Comparison of ENCODE assay signal across 15 cellular contexts in genomic region chr20:32982617-32983458, GRCh38. TPM values are rescaled to one million over a fixed set of nuclear protein-coding genes. Genes with fewer than 3 reads are reported as not detected.
DNase-seq lines count a peak whose midpoint lies in the region; FAIRE-seq and TF ChIP-seq lines count a peak whose summit lies in the region.
"Had no signal": no experiment of that assay in that cellular context is flagged by ENCODE, and none has a peak within 500 bp of the region (broad histone marks: within the 10 kb centered on the region; RNA-seq: fewer than 3 reads in every experiment).

No MANE protein-coding gene starts in this region.

- H3K27ac ChIP-seq in left ventricle myocardium inferior (replicated peaks) (peak overlapping the region; percentile 87), spleen (no peak overlapping the region)

- peaks cover 16% of the 10 kb centered on the region for H3K4me1 ChIP-seq in left ventricle myocardium inferior
- H3K4me1 ChIP-seq in spleen, result no peaks in the 10 kb centered on the region
- H3K4me1 ChIP-seq: HAP-1 had no signal

- FAIRE-seq in HTR-8/SVneo (lab: Jason Lieb, UNC), result no peak
- FAIRE-seq: RCC 7860 had no signal

- H3K27me3 ChIP-seq in left ventricle myocardium inferior (ENCODE audit: low read depth), result peaks cover under 1% of the 10 kb centered on the region
- H3K27me3 ChIP-seq in spleen (replicated peaks in 1 of 7), result no peaks in the 10 kb centered on the region

- TF ChIP-seq CTCF in left ventricle myocardium inferior (IDR thresholded peaks at IDR 0.05; ENCODE audit: borderline replicate concordance), result no peak
- TF ChIP-seq CTCF in spleen (IDR thresholded peaks at IDR 0.05 in 8 of 11, conservative IDR thresholded peaks at IDR 0.05 in 3 of 11), result no peak

- no peak for TF ChIP-seq POLR2A in spleen (IDR thresholded peaks at IDR 0.05)

- H3K36me3 ChIP-seq in left ventricle myocardium inferior (no peaks in the 10 kb centered on the region), spleen (no peaks in the 10 kb centered on the region)
- H3K36me3 ChIP-seq: HAP-1 had no signal

- intact Hi-C loops in left ventricle myocardium inferior (cut with micrococcal nuclease), result no loop called here
- intact Hi-C loops in spleen (cut with DNase I; ENCODE audit: low total_unique reads), result no loop called here

- 68 to 82% (median 75%) methylated on average over 8 to 10 of the region's 10 CpGs for WGBS in spleen, 5 donors

- no peaks in the 10 kb centered on the region for H3K9me3 ChIP-seq in left ventricle myocardium inferior (replicated peaks)
- no peaks in the 10 kb centered on the region for H3K9me3 ChIP-seq in spleen
- H3K9me3 ChIP-seq: HAP-1 had no signal

- DNase-seq in NCI-H345 (lab: John Stamatoyannopoulos, UW), result peak; percentile 19
- DNase-seq in NCI-H345 treated with DMSO at 0.1 percent for 48 hours (lab: John Stamatoyannopoulos, UW; ENCODE audit: unreplicated experiment), result no peak
- DNase-seq in NCI-H524 treated with DMSO at 0.1 percent for 48 hours (lab: John Stamatoyannopoulos, UW), result peak; percentile 96
- DNase-seq in left ventricle myocardium inferior, result peak; percentile 48
- DNase-seq in spleen, result peak; percentile 65
- DNase-seq in HTR-8/SVneo (ENCODE audit: insufficient read length, low spot score), result no peak
- no peak for DNase-seq in effector CD8-positive, alpha-beta T cell (lab: John Stamatoyannopoulos, UW)
- DNase-seq in stimulated activated CD4-positive, alpha-beta T cell treated with anti-CD3 and anti-CD28 coated beads, Interleukin-4, amount 100 ng/mL, for 4 hours, result no peak
- DNase-seq: endodermal cell; MM.1S; naive B cell; stimulated activated CD4-positive, alpha-beta T cell treated with anti-CD3 and anti-CD28 coated beads, Interleukin-1b, Interleukin-23, amount 100 ng/mL, for 48 hours had no signal

- no peak overlapping the region for H3K4me3 ChIP-seq in left ventricle myocardium inferior
- H3K4me3 ChIP-seq in spleen, result no peak overlapping the region
- H3K4me3 ChIP-seq: HAP-1 had no signal

RNA-seq across cellular contexts. Expression of gene SUN5, which starts 21.4 kb away (rescaled TPM):
- total RNA-seq in left ventricle myocardium inferior (not detected), spleen (not detected)
- not detected for polyA plus RNA-seq in spleen
- total RNA-seq: endodermal cell had no signal
- polyA plus RNA-seq: AG04450 had no signal

RNA-seq across cellular contexts. Expression of gene BPIFB2, which starts 24.7 kb away (rescaled TPM):
- total RNA-seq in left ventricle myocardium inferior (not detected), spleen (not detected)
- not detected for polyA plus RNA-seq in spleen
- total RNA-seq: endodermal cell had no signal
- polyA plus RNA-seq: AG04450 had no signal

RNA-seq across cellular contexts. Expression of gene BPIFB6, which starts 48.6 kb away (rescaled TPM):
- total RNA-seq in left ventricle myocardium inferior (not detected), spleen (not detected)
- polyA plus RNA-seq in spleen, result not detected
- total RNA-seq: endodermal cell had no signal
- polyA plus RNA-seq: AG04450 had no signal

Comparison
In these comparisons a context has a peak if more than half of its experiments do, and no peak if none do; other contexts are left out.
1. DNase-seq: peak in NCI-H345 (single experiment), NCI-H524 treated with DMSO at 0.1 percent for 48 hours (single experiment), left ventricle myocardium inferior (single experiment) and spleen (single experiment); none in NCI-H345 treated with DMSO at 0.1 percent for 48 hours (single experiment), HTR-8/SVneo (single experiment), effector CD8-positive, alpha-beta T cell (single experiment) and stimulated activated CD4-positive, alpha-beta T cell treated with anti-CD3 and anti-CD28 coated beads, Interleukin-4, amount 100 ng/mL, for 4 hours (0 of 2).